22 cellular contexts compared by ENCODE assay signal in genomic region chr5:118778951-118779350, GRCh38.
A peak's percentile ranks its signal among the peaks of the same experiment; 100 is the strongest.
DNase-seq lines count a peak whose midpoint lies in the region; ATAC-seq and TF ChIP-seq lines count a peak whose summit lies in the region.
"Had no signal": no experiment of that assay in that cellular context is flagged by ENCODE, and none has a peak within 500 bp of the region (broad histone marks: within the 10 kb centered on the region; RNA-seq: fewer than 3 reads in every experiment).

No MANE protein-coding gene starts in this region.

- H4K20me1 ChIP-seq in mammary epithelial cell (ENCODE audit: insufficient read depth, low read length): no peaks in the 10 kb centered on the region
- H4K20me1 ChIP-seq: BLaER1 treated with 17β-estradiol and CSF1 and Interleukin-3, amounts not matched to agents 10 nM and 100 nM had no signal

- 41% methylated on average over 3 of the region's 4 CpGs for WGBS in mesenchymal stem cell
- 88% methylated on average over 4 of the region's 4 CpGs for WGBS in mammary epithelial cell (ENCODE audit: low coverage, missing lambda C conversion rate)

- H3K4me3 Mint-ChIP-seq in natural killer cell: no peak overlapping the region
- H3K4me3 Mint-ChIP-seq: CD4-positive, alpha-beta T cell had no signal

- no peak overlapping the region for H3K23ac ChIP-seq in mesenchymal stem cell (ENCODE audit: low read length in 2 of 2)

- H3K9me3 ChIP-seq in adipocyte (ENCODE audit: control insufficient read depth, low read length) (no peaks in the 10 kb centered on the region), mesenchymal stem cell (ENCODE audit: control insufficient read depth, low read length) (no peaks in the 10 kb centered on the region), mammary epithelial cell (replicated peaks; ENCODE audit: insufficient read depth, low read length) (no peaks in the 10 kb centered on the region)

- no peak overlapping the region for H2BK12ac ChIP-seq in mesenchymal stem cell (ENCODE audit: low read length in 2 of 2)

- no peak overlapping the region for H2AK5ac ChIP-seq in mesenchymal stem cell (ENCODE audit: low read length, severe bottlenecking)

- no peaks in the 10 kb centered on the region for H3K36me3 ChIP-seq in adipocyte (ENCODE audit: control insufficient read depth, insufficient read depth, low read length, severe bottlenecking)
- H3K36me3 ChIP-seq in mesenchymal stem cell (ENCODE audit: control insufficient read depth in 1 of 2, insufficient read depth in 2 of 2, low read depth in 1 of 2, low read length in 2 of 2): no peaks in the 10 kb centered on the region
- H3K36me3 ChIP-seq in mammary epithelial cell (ENCODE audit: insufficient read depth, low read length): no peaks in the 10 kb centered on the region
- H3K36me3 ChIP-seq: BLaER1 treated with 17β-estradiol and CSF1 and Interleukin-3, amounts not matched to agents 10 nM and 100 nM had no signal

- no peaks in the 10 kb centered on the region for H3K79me2 ChIP-seq in mammary epithelial cell (ENCODE audit: insufficient read depth, low read length)

- ATAC-seq in natural killer cell (no peak), GM19023 (IDR thresholded peaks at IDR 0.05; ENCODE audit: unreplicated experiment) (no peak)
- no peak for ATAC-seq in activated CD4-positive, CD25-positive, alpha-beta regulatory T cell treated with anti-CD3 and anti-CD28 coated beads, Interleukin-2, amount 50 U/mL, for 24 hours
- ATAC-seq: HCT116, HepG2 had no signal

- H3K27ac ChIP-seq in mesenchymal stem cell (ENCODE audit: low read length, poor library complexity, severe bottlenecking) (peak overlapping the region; percentile 70), mammary epithelial cell (ENCODE audit: insufficient read depth, low read depth, low read length) (no peak overlapping the region)
- H3K27ac ChIP-seq: BLaER1 treated with 17β-estradiol and CSF1 and Interleukin-3, amounts not matched to agents 10 nM and 100 nM; RWPE1 had no signal

- no peak overlapping the region for H2BK5ac ChIP-seq in mesenchymal stem cell (ENCODE audit: low read depth, low read length, poor library complexity, severe bottlenecking)

- no peaks in the 10 kb centered on the region for H3K4me1 Mint-ChIP-seq in natural killer cell

- no peaks in the 10 kb centered on the region for H3K79me1 ChIP-seq in mesenchymal stem cell (replicated peaks; ENCODE audit: low read length, poor library complexity, severe bottlenecking)

- H3K27me3 ChIP-seq in adipocyte (replicated peaks; ENCODE audit: control insufficient read depth, insufficient read depth, low read length): no peaks in the 10 kb centered on the region
- H3K27me3 ChIP-seq in mesenchymal stem cell (ENCODE audit: control insufficient read depth in 1 of 2, insufficient read depth in 1 of 2, low read length in 2 of 2): no peaks in the 10 kb centered on the region
- peaks cover 3% of the 10 kb centered on the region for H3K27me3 ChIP-seq in mammary epithelial cell (ENCODE audit: insufficient read depth, low read length)
- H3K27me3 ChIP-seq: BLaER1 treated with 17β-estradiol and CSF1 and Interleukin-3, amounts not matched to agents 10 nM and 100 nM had no signal

- H3K4me1 ChIP-seq in adipocyte (ENCODE audit: control insufficient read depth, insufficient read depth, low read length): no peaks in the 10 kb centered on the region
- peaks cover 7% of the 10 kb centered on the region for H3K4me1 ChIP-seq in mesenchymal stem cell (ENCODE audit: control insufficient read depth, insufficient read depth, low read depth, low read length)
- no peaks in the 10 kb centered on the region for H3K4me1 ChIP-seq in mammary epithelial cell (ENCODE audit: insufficient read depth, low read length)

- no peaks in the 10 kb centered on the region for H3K36me3 Mint-ChIP-seq in natural killer cell

- no peak overlapping the region for H3K4ac ChIP-seq in mesenchymal stem cell (ENCODE audit: low read depth in 1 of 2, low read length in 2 of 2)

- H3K27me3 Mint-ChIP-seq in natural killer cell (ENCODE audit: low read depth in 2 of 2): no peaks in the 10 kb centered on the region

- in situ Hi-C loops in mammary epithelial cell (cut with MboI; ENCODE audit: low sequenced_read_pairs in 2 of 2): no loop called here

- intact Hi-C loops in natural killer cell (cut with micrococcal nuclease) (no loop called here), mammary epithelial cell (cut with micrococcal nuclease) (no loop called here)

- dilution Hi-C loops in mammary epithelial cell (cut with HindIII; ENCODE audit: low sequenced_read_pairs): no loop called here

- no peak overlapping the region for H3K4me3 ChIP-seq in adipocyte (ENCODE audit: low read length)
- H3K4me3 ChIP-seq in choroid plexus epithelial cell (ENCODE audit: low read depth, low read length): no peak overlapping the region
- H3K4me3 ChIP-seq in mesenchymal stem cell (ENCODE audit: insufficient read depth in 1 of 2, low read depth in 1 of 2, low read length in 2 of 2): no peak overlapping the region
- no peak overlapping the region for H3K4me3 ChIP-seq in retinal pigment epithelial cell (ENCODE audit: low read length)
- H3K4me3 ChIP-seq in mammary epithelial cell (replicated peaks in 1 of 3; ENCODE audit: insufficient read depth in 1 of 3, low read depth in 2 of 3, low read length in 3 of 3): no peak overlapping the region
- H3K4me3 ChIP-seq: BLaER1 treated with 17β-estradiol and CSF1 and Interleukin-3, amounts not matched to agents 10 nM and 100 nM had no signal

- H3K18ac ChIP-seq in mesenchymal stem cell (ENCODE audit: low read depth in 1 of 2, low read length in 2 of 2): no peak overlapping the region

- DNase-seq in adipocyte (ENCODE audit: low read depth): peak; percentile 56
- peak; percentile 19 for DNase-seq in choroid plexus epithelial cell (ENCODE audit: low read depth)
- DNase-seq in mesenchymal stem cell: peak; percentile 24
- DNase-seq in retinal pigment epithelial cell (ENCODE audit: low read depth): peak; percentile 51
- DNase-seq in natural killer cell: no peak
- no peak for DNase-seq in mammary epithelial cell
- DNase-seq: AML-193; CD4-positive, alpha-beta T cell; Karpas-422; NCI-H1092; NCI-H1417 treated with DMSO at 0.1 percent for 48 hours; NCI-H1694 treated with DMSO at 0.1 percent for 48 hours; NCI-H2081; NCI-H2227 treated with DMSO at 0.1 percent for 48 hours; NCI-H526 treated with DMSO at 0.1 percent for 48 hours; SHP77 had no signal

- H2AFZ ChIP-seq in mesenchymal stem cell (ENCODE audit: low read depth, low read length) (no peak overlapping the region), mammary epithelial cell (ENCODE audit: low read depth, low read length) (no peak overlapping the region)

- H3K9ac ChIP-seq in adipocyte (ENCODE audit: low read length) (no peak overlapping the region), mesenchymal stem cell (ENCODE audit: low read length) (no peak overlapping the region), mammary epithelial cell (ENCODE audit: insufficient read depth, low read length) (no peak overlapping the region)
- H3K9ac ChIP-seq: BLaER1 treated with 17β-estradiol and CSF1 and Interleukin-3, amounts not matched to agents 10 nM and 100 nM had no signal

- peaks cover 2 to 3% of the 10 kb centered on the region in 2 donors for H3K9me3 Mint-ChIP-seq in natural killer cell
- H3K9me3 Mint-ChIP-seq: CD4-positive, alpha-beta T cell had no signal

- H3K27ac Mint-ChIP-seq in natural killer cell: no peak overlapping the region
- H3K27ac Mint-ChIP-seq: CD4-positive, alpha-beta T cell had no signal

- TF ChIP-seq CTCF in choroid plexus epithelial cell (conservative IDR thresholded peaks at IDR 0.05; ENCODE audit: low read depth, low read length): no peak
- TF ChIP-seq CTCF in retinal pigment epithelial cell (conservative IDR thresholded peaks at IDR 0.05; ENCODE audit: low read depth, low read length): no peak
- TF ChIP-seq CTCF in natural killer cell (IDR thresholded peaks at IDR 0.05): no peak
- no peak for TF ChIP-seq CTCF in mammary epithelial cell (conservative IDR thresholded peaks at IDR 0.05 in 1 of 2, IDR thresholded peaks at IDR 0.05 in 1 of 2; ENCODE audit: extremely low read depth in 1 of 2, insufficient read depth in 1 of 2, low read depth in 1 of 2, low read length in 2 of 2)

- H4K91ac ChIP-seq in mesenchymal stem cell (ENCODE audit: low read length): no peak overlapping the region

- CTCF ChIA-PET in mammary epithelial cell (lab: Charles Lee; ENCODE audit: low non-redundant PET): no interaction called here

- H2BK120ac ChIP-seq in mesenchymal stem cell (ENCODE audit: low read depth, low read length): no peak overlapping the region

- H3K4me2 ChIP-seq in mesenchymal stem cell (ENCODE audit: low read length, poor library complexity, severe bottlenecking) (no peak overlapping the region), mammary epithelial cell (ENCODE audit: insufficient read depth, low read depth, low read length) (no peak overlapping the region)
- H3K4me2 ChIP-seq: BLaER1 treated with 17β-estradiol and CSF1 and Interleukin-3, amounts not matched to agents 10 nM and 100 nM had no signal

- BruUV-seq in mammary epithelial cell (replicated peaks; lab: Mats Ljungman, UMichigan): no TSS peak

- no peak overlapping the region for H4K8ac ChIP-seq in mesenchymal stem cell (ENCODE audit: low read length)

- no peak overlapping the region for H2BK15ac ChIP-seq in mesenchymal stem cell (ENCODE audit: low read depth, poor library complexity, severe bottlenecking)

- no peak overlapping the region for H3K14ac ChIP-seq in mesenchymal stem cell (ENCODE audit: low read length in 2 of 2)

Comparison
In these comparisons a context has a peak if more than half of its experiments do, and no peak if none do; other contexts are left out.
1. DNase-seq: peak in adipocyte (single experiment), choroid plexus epithelial cell (single experiment), mesenchymal stem cell (single experiment) and retinal pigment epithelial cell (single experiment); none in natural killer cell (single experiment) and mammary epithelial cell (single experiment).